ENCODE assay signal across 37 cellular contexts in genomic region chr2:10819714-10820314, GRCh38.
"Had no signal": no experiment of that assay in that cellular context is flagged by ENCODE, and none has a peak within 500 bp of the region (broad histone marks: within the 10 kb centered on the region; RNA-seq: fewer than 3 reads in every experiment).

No MANE protein-coding gene starts in this region.

- H3K36me3 Mint-ChIP-seq: activated naive CD4-positive, alpha-beta T cell treated with anti-CD3 and anti-CD28 coated beads, Interleukin-2, amount 10 ng/mL, durations not matched to agents 7 days and 5 days; activated naive CD4-positive, alpha-beta T cell treated with anti-CD3 and anti-CD28 coated beads, Interleukin-2, amount 50 U/mL, for 24 hours; activated naive CD4-positive, alpha-beta T cell treated with anti-CD3 and anti-CD28 coated beads, Interleukin-2, amount 50 U/mL, for 72 hours; activated naive CD8-positive, alpha-beta T cell; activated naive CD8-positive, alpha-beta T cell treated with anti-CD3 and anti-CD28 coated beads for 36 hours; activated naive CD8-positive, alpha-beta T cell treated with anti-CD3 and anti-CD28 coated beads, Interleukin-2, amount 10 ng/mL, durations not matched to agents 7 days and 5 days; brain had no signal

- H3K4me1 ChIP-seq: adrenal gland, ascending aorta, breast epithelium had no signal

- H3K4me1 Mint-ChIP-seq: activated naive CD4-positive, alpha-beta T cell treated with anti-CD3 and anti-CD28 coated beads, Interleukin-2, amount 10 ng/mL, durations not matched to agents 7 days and 5 days; activated naive CD4-positive, alpha-beta T cell treated with anti-CD3 and anti-CD28 coated beads, Interleukin-2, amount 50 U/mL, for 24 hours; activated naive CD8-positive, alpha-beta T cell treated with anti-CD3 and anti-CD28 coated beads for 36 hours; activated naive CD8-positive, alpha-beta T cell treated with anti-CD3 and anti-CD28 coated beads, Interleukin-2, amount 10 ng/mL, durations not matched to agents 7 days and 5 days; activated naive CD8-positive, alpha-beta T cell treated with anti-CD3 and anti-CD28 coated beads, Interleukin-2, amount 50 U/mL, for 24 hours; activated T-helper 17 cell treated with anti-CD3 and anti-CD28 coated beads, Interleukin-2, amount 50 U/mL, for 72 hours; central memory CD8-positive, alpha-beta T cell had no signal

- H3K27me3 ChIP-seq: adrenal gland, ascending aorta, body of pancreas, breast epithelium, cardiac muscle cell had no signal

- H3K4me3 Mint-ChIP-seq: activated naive CD4-positive, alpha-beta T cell treated with anti-CD3 and anti-CD28 coated beads for 36 hours; activated naive CD4-positive, alpha-beta T cell treated with anti-CD3 and anti-CD28 coated beads, Interleukin-2, amount 10 ng/mL, durations not matched to agents 7 days and 5 days; activated naive CD4-positive, alpha-beta T cell treated with anti-CD3 and anti-CD28 coated beads, Interleukin-2, amount 50 U/mL, for 24 hours; activated naive CD8-positive, alpha-beta T cell; activated naive CD8-positive, alpha-beta T cell treated with anti-CD3 and anti-CD28 coated beads for 36 hours; activated naive CD8-positive, alpha-beta T cell treated with anti-CD3 and anti-CD28 coated beads, Interleukin-2, amount 10 ng/mL, durations not matched to agents 7 days and 5 days; activated naive CD8-positive, alpha-beta T cell treated with anti-CD3 and anti-CD28 coated beads, Interleukin-2, amount 50 U/mL, for 24 hours; activated T-cell treated with anti-CD3 and anti-CD28 coated beads, Interleukin-2, amount 50 U/mL, for 24 hours; activated T-cell treated with anti-CD3 and anti-CD28 coated beads, Interleukin-2, amount 50 U/mL, for 4 hours; activated T-cell treated with anti-CD3 and anti-CD28 coated beads, Interleukin-2, amount 50 U/mL, for 72 hours; activated T-helper 1 cell treated with anti-CD3 and anti-CD28 coated beads, Interleukin-12 subunit alpha, Interleukin-12 subunit beta, Interleukin-2, Interleukin-4 antibody, amounts not matched to agents 30 ng/mL and 10 ng/mL and 1 ng/mL, durations not matched to agents 14 hours and 24 hours and 36 hours; activated T-helper 17 cell treated with anti-CD3 and anti-CD28 coated beads, Interleukin-2, amount 50 U/mL, for 72 hours; brain; central memory CD8-positive, alpha-beta T cell had no signal

- H3K9me3 Mint-ChIP-seq: activated naive CD4-positive, alpha-beta T cell treated with anti-CD3 and anti-CD28 coated beads for 36 hours; activated naive CD4-positive, alpha-beta T cell treated with anti-CD3 and anti-CD28 coated beads, Interleukin-2, amount 10 ng/mL, durations not matched to agents 7 days and 5 days; activated naive CD4-positive, alpha-beta T cell treated with anti-CD3 and anti-CD28 coated beads, Interleukin-2, amount 50 U/mL, for 24 hours; activated naive CD4-positive, alpha-beta T cell treated with anti-CD3 and anti-CD28 coated beads, Interleukin-2, amount 50 U/mL, for 72 hours; activated naive CD8-positive, alpha-beta T cell treated with anti-CD3 and anti-CD28 coated beads for 36 hours; activated naive CD8-positive, alpha-beta T cell treated with anti-CD3 and anti-CD28 coated beads, Interleukin-2, amount 10 ng/mL, durations not matched to agents 7 days and 5 days; activated naive CD8-positive, alpha-beta T cell treated with anti-CD3 and anti-CD28 coated beads, Interleukin-2, amount 50 U/mL, for 24 hours; activated T-cell treated with anti-CD3 and anti-CD28 coated beads, Interleukin-2, amount 50 U/mL, for 24 hours; activated T-cell treated with anti-CD3 and anti-CD28 coated beads, Interleukin-2, amount 50 U/mL, for 4 hours; activated T-cell treated with anti-CD3 and anti-CD28 coated beads, Interleukin-2, amount 50 U/mL, for 72 hours; activated T-helper 1 cell treated with anti-CD3 and anti-CD28 coated beads, Interleukin-12 subunit alpha, Interleukin-12 subunit beta, Interleukin-2, Interleukin-4 antibody, amounts not matched to agents 30 ng/mL and 10 ng/mL and 1 ng/mL, durations not matched to agents 14 hours and 24 hours and 36 hours; activated T-helper 17 cell treated with anti-CD3 and anti-CD28 coated beads, Interleukin-2, amount 50 U/mL, for 72 hours; activated T-helper 2 cell treated with anti-CD3 and anti-CD28 coated beads, Interferon-gamma antibody, Interleukin-2, Interleukin-4, amounts not matched to agents 10 μg/mL and 5 μg/mL and 100 μg/mL, durations not matched to agents 14 hours and 24 hours and 36 hours; brain; central memory CD8-positive, alpha-beta T cell had no signal

- H3K9me3 ChIP-seq: adrenal gland, ascending aorta, body of pancreas, breast epithelium had no signal

- H3K27ac Mint-ChIP-seq: activated naive CD4-positive, alpha-beta T cell treated with anti-CD3 and anti-CD28 coated beads for 36 hours; activated naive CD4-positive, alpha-beta T cell treated with anti-CD3 and anti-CD28 coated beads, Interleukin-2, amount 10 ng/mL, durations not matched to agents 7 days and 5 days; activated naive CD4-positive, alpha-beta T cell treated with anti-CD3 and anti-CD28 coated beads, Interleukin-2, amount 50 U/mL, for 24 hours; activated naive CD4-positive, alpha-beta T cell treated with anti-CD3 and anti-CD28 coated beads, Interleukin-2, amount 50 U/mL, for 72 hours; activated naive CD8-positive, alpha-beta T cell; activated naive CD8-positive, alpha-beta T cell treated with anti-CD3 and anti-CD28 coated beads for 36 hours; activated naive CD8-positive, alpha-beta T cell treated with anti-CD3 and anti-CD28 coated beads, Interleukin-2, amount 10 ng/mL, durations not matched to agents 7 days and 5 days; activated naive CD8-positive, alpha-beta T cell treated with anti-CD3 and anti-CD28 coated beads, Interleukin-2, amount 50 U/mL, for 24 hours; activated T-cell treated with anti-CD3 and anti-CD28 coated beads, Interleukin-2, amount 50 U/mL, for 24 hours; activated T-cell treated with anti-CD3 and anti-CD28 coated beads, Interleukin-2, amount 50 U/mL, for 72 hours; activated T-helper 1 cell treated with anti-CD3 and anti-CD28 coated beads, Interleukin-12 subunit alpha, Interleukin-12 subunit beta, Interleukin-2, Interleukin-4 antibody, amounts not matched to agents 30 ng/mL and 10 ng/mL and 1 ng/mL, durations not matched to agents 14 hours and 24 hours and 36 hours; activated T-helper 17 cell treated with anti-CD3 and anti-CD28 coated beads, Interleukin-2, amount 50 U/mL, for 72 hours; activated T-helper 2 cell treated with anti-CD3 and anti-CD28 coated beads, Interferon-gamma antibody, Interleukin-2, Interleukin-4, amounts not matched to agents 10 μg/mL and 5 μg/mL and 100 μg/mL, durations not matched to agents 14 hours and 24 hours and 36 hours had no signal

- ATAC-seq: activated naive CD4-positive, alpha-beta T cell treated with anti-CD3 and anti-CD28 coated beads, Interleukin-2, amount 50 U/mL, for 72 hours; activated naive CD8-positive, alpha-beta T cell treated with anti-CD3 and anti-CD28 coated beads, Interleukin-2, amount 50 U/mL, for 24 hours; activated T-cell treated with anti-CD3 and anti-CD28 coated beads, Interleukin-2, amount 50 U/mL, for 4 hours; activated T-cell treated with anti-CD3 and anti-CD28 coated beads, Interleukin-2, amount 50 U/mL, for 72 hours; activated T-helper 17 cell treated with anti-CD3 and anti-CD28 coated beads, Interleukin-2, amount 50 U/mL, for 72 hours; body of pancreas had no signal

- FAIRE-seq: astrocyte had no signal

- DNase-seq: activated effector memory CD4-positive, alpha-beta T cell treated with anti-CD3 and anti-CD28 coated beads, Interleukin-2, amount 50 U/mL, for 16 hours; activated gamma-delta T cell; activated gamma-delta T cell treated with Interleukin-2 at 50 U/mL for 16 hours; activated naive CD4-positive, alpha-beta T cell; activated naive CD4-positive, alpha-beta T cell treated with anti-CD3 and anti-CD28 coated beads for 36 hours; activated naive CD4-positive, alpha-beta T cell treated with anti-CD3 and anti-CD28 coated beads, Interleukin-2, amount 10 ng/mL, durations not matched to agents 7 days and 5 days; activated naive CD4-positive, alpha-beta T cell treated with anti-CD3 and anti-CD28 coated beads, Interleukin-2, amount 50 U/mL, for 16 hours; activated naive CD4-positive, alpha-beta T cell treated with Interleukin-2 at 50 U/mL for 16 hours; activated naive CD8-positive, alpha-beta T cell treated with anti-CD3 and anti-CD28 coated beads for 36 hours; activated naive CD8-positive, alpha-beta T cell treated with anti-CD3 and anti-CD28 coated beads, Interleukin-2, amount 10 ng/mL, durations not matched to agents 7 days and 5 days; activated naive CD8-positive, alpha-beta T cell treated with anti-CD3 and anti-CD28 coated beads, Interleukin-2, amount 50 U/mL, for 24 hours; activated T-cell treated with anti-CD3 and anti-CD28 coated beads, Interleukin-2, amount 50 U/mL, for 1 hour; activated T-cell treated with anti-CD3 and anti-CD28 coated beads, Interleukin-2, amount 50 U/mL, for 24 hours; activated T-cell treated with anti-CD3 and anti-CD28 coated beads, Interleukin-2, amount 50 U/mL, for 4 hours; activated T-cell treated with anti-CD3 and anti-CD28 coated beads, Interleukin-2, amount 50 U/mL, for 48 hours; activated T-cell treated with anti-CD3 and anti-CD28 coated beads, Interleukin-2, amount 50 U/mL, for 72 hours; amniotic stem cell; anterior cingulate cortex; aorta; brain microvascular endothelial cell; caudate nucleus; central memory CD4-positive, alpha-beta T cell; cerebellar nuclear complex had no signal

- H3K4me3 ChIP-seq: adrenal gland, ascending aorta, body of pancreas, breast epithelium, cardiac muscle cell had no signal

- H3K36me3 ChIP-seq: adrenal gland, ascending aorta, brain microvascular endothelial cell, breast epithelium, cardiac muscle cell had no signal

- H3K27ac ChIP-seq: adrenal gland, ascending aorta, body of pancreas, brain microvascular endothelial cell, breast epithelium, cardiac muscle cell had no signal
